Comparison of ENCODE assay signal across 11 cellular contexts in the genomic region with DNA sequence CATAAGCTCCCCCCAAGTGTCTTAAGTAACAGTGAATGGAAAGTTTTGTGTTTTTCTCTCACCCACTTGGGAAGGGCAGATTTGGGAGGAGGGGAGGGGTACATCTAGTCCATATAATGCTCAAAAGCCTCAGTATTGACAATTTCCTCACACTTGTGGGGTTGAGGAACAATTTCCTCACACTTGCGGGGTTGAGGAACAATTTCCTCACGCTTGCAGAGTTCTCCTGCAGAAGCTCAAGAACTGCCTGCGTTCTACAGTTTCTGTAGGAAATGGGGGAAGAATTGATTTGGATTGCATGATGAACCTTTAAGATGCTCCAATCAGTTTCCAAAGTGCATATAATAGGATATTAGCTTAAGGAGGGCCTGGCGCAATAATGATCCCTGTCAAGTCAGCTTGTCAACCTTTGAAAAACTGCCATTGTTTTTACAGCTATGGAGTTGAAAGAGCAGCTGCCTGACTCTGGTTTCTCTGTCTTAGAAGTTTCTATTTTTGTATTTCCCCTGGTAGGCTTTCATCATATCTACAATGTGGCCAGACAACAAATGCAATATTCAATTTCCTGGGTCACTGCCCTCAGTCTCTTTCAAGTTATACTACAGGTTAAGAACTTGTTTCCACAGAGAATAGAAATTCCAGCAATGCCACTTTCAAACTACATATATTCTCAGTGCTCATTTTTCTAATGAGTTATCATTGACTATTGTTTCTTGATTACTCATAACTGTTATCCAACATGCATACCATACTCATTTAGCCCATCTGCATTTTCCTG.
DNase-seq lines count a peak whose midpoint lies in the region; ATAC-seq and TF ChIP-seq lines count a peak whose summit lies in the region.
"Had no signal": no experiment of that assay in that cellular context is flagged by ENCODE, and none has a peak within 500 bp of the region (broad histone marks: within the 10 kb centered on the region; RNA-seq: fewer than 3 reads in every experiment).

No MANE protein-coding gene starts in this region.

- TF ChIP-seq CTCF in choroid plexus epithelial cell (conservative IDR thresholded peaks at IDR 0.05; ENCODE audit: low read depth, low read length) (no peak), upper lobe of right lung (IDR thresholded peaks at IDR 0.05) (no peak), breast epithelium (IDR thresholded peaks at IDR 0.05) (no peak)

- no peak overlapping the region for H3K4me3 Mint-ChIP-seq in activated naive CD4-positive, alpha-beta T cell treated with anti-CD3 and anti-CD28 coated beads, Interleukin-2, amount 10 ng/mL, durations not matched to agents 7 days and 5 days
- H3K4me3 Mint-ChIP-seq: stimulated activated naive CD8-positive, alpha-beta T cell treated with anti-CD3 and anti-CD28 coated beads, Interleukin-15, Interleukin-2, amounts not matched to agents 100 ng/mL and 50 ng/mL, for 24 hours had no signal

- H3K27me3 ChIP-seq in upper lobe of right lung (no peaks in the 10 kb centered on the region), breast epithelium (no peaks in the 10 kb centered on the region)

- H3K4me3 ChIP-seq in choroid plexus epithelial cell (ENCODE audit: low read depth, low read length) (no peak overlapping the region), upper lobe of right lung (no peak overlapping the region), breast epithelium (no peak overlapping the region)

- H3K4me1 ChIP-seq in upper lobe of right lung (peaks cover 23% of the 10 kb centered on the region), breast epithelium (no peaks in the 10 kb centered on the region)

- no peak for TF ChIP-seq POLR2A in breast epithelium (IDR thresholded peaks at IDR 0.05)

- H3K36me3 Mint-ChIP-seq in activated naive CD4-positive, alpha-beta T cell treated with anti-CD3 and anti-CD28 coated beads, Interleukin-2, amount 10 ng/mL, durations not matched to agents 7 days and 5 days: peaks cover 2% of the 10 kb centered on the region

- ATAC-seq in HG03432 (IDR thresholded peaks at IDR 0.05; ENCODE audit: unreplicated experiment) (peak; percentile 94), upper lobe of right lung (peak; percentile 51)
- ATAC-seq: SK-N-SH treated with all-trans-retinoic acid at 6 μM for 48 hours had no signal

- H3K36me3 ChIP-seq in upper lobe of right lung (no peaks in the 10 kb centered on the region), breast epithelium (no peaks in the 10 kb centered on the region)

- peaks cover 39% of the 10 kb centered on the region for H3K4me1 Mint-ChIP-seq in activated naive CD4-positive, alpha-beta T cell treated with anti-CD3 and anti-CD28 coated beads, Interleukin-2, amount 10 ng/mL, durations not matched to agents 7 days and 5 days

- peak overlapping the region; percentile 64 for H3K27ac Mint-ChIP-seq in activated naive CD4-positive, alpha-beta T cell treated with anti-CD3 and anti-CD28 coated beads, Interleukin-2, amount 10 ng/mL, durations not matched to agents 7 days and 5 days
- H3K27ac Mint-ChIP-seq: stimulated activated naive CD8-positive, alpha-beta T cell treated with anti-CD3 and anti-CD28 coated beads, Interleukin-15, Interleukin-2, amounts not matched to agents 100 ng/mL and 50 ng/mL, for 24 hours had no signal

- H3K9me3 ChIP-seq in upper lobe of right lung (no peaks in the 10 kb centered on the region), breast epithelium (no peaks in the 10 kb centered on the region)

- CTCF ChIA-PET in activated naive CD4-positive, alpha-beta T cell treated with anti-CD3 and anti-CD28 coated beads, Interleukin-2, amount 10 ng/mL, durations not matched to agents 7 days and 5 days (lab: Charles Lee): interaction anchor here (0.6 to 1.4 kb wide), 2 partner anchors 14 to 250 kb away, joined by 3 read pairs; no protein-coding TSS in a partner anchor

- DNase-seq in activated naive CD4-positive, alpha-beta T cell treated with anti-CD3 and anti-CD28 coated beads, Interleukin-2, amount 10 ng/mL, durations not matched to agents 7 days and 5 days: no peak
- no peak for DNase-seq in activated naive CD4-positive, alpha-beta T cell treated with anti-CD3 and anti-CD28 coated beads, Interleukin-2, amount 50 U/mL, for 16 hours
- peak; percentile 78 for DNase-seq in choroid plexus epithelial cell (ENCODE audit: low read depth)
- no peak for DNase-seq in upper lobe of right lung
- DNase-seq in UCSD-AML1 (lab: John Stamatoyannopoulos, UW; ENCODE audit: unreplicated experiment): no peak
- DNase-seq in A172 (ENCODE audit: low spot score): no peak
- no peak for DNase-seq in breast epithelium (ENCODE audit: low spot score in 2 of 2)

- no peaks in the 10 kb centered on the region for H3K27me3 Mint-ChIP-seq in activated naive CD4-positive, alpha-beta T cell treated with anti-CD3 and anti-CD28 coated beads, Interleukin-2, amount 10 ng/mL, durations not matched to agents 7 days and 5 days
- H3K27me3 Mint-ChIP-seq: stimulated activated naive CD8-positive, alpha-beta T cell treated with anti-CD3 and anti-CD28 coated beads, Interleukin-15, Interleukin-2, amounts not matched to agents 100 ng/mL and 50 ng/mL, for 24 hours had no signal

- intact Hi-C loops in upper lobe of right lung (cut with DNase I) (no loop called here), breast epithelium (cut with DNase I; ENCODE audit: low total_unique reads) (no loop called here)

- H3K27ac ChIP-seq in upper lobe of right lung (no peak overlapping the region), breast epithelium (peak overlapping the region in 1 of 2 donors; percentile 29)
- H3K27ac ChIP-seq: C4-2B had no signal

- no peaks in the 10 kb centered on the region for H3K9me3 Mint-ChIP-seq in activated naive CD4-positive, alpha-beta T cell treated with anti-CD3 and anti-CD28 coated beads, Interleukin-2, amount 10 ng/mL, durations not matched to agents 7 days and 5 days
- H3K9me3 Mint-ChIP-seq: stimulated activated naive CD8-positive, alpha-beta T cell treated with anti-CD3 and anti-CD28 coated beads, Interleukin-15, Interleukin-2, amounts not matched to agents 100 ng/mL and 50 ng/mL, for 24 hours had no signal
